19 cellular contexts compared by ENCODE assay signal in genomic region chr2:182300603-182301002, GRCh38.
DNase-seq lines count a peak whose midpoint lies in the region; ATAC-seq and TF ChIP-seq lines count a peak whose summit lies in the region.
"Had no signal": no experiment of that assay in that cellular context is flagged by ENCODE, and none has a peak within 500 bp of the region (broad histone marks: within the 10 kb centered on the region; RNA-seq: fewer than 3 reads in every experiment).

No MANE protein-coding gene starts in this region.

- DNase-seq in HEK293T (ENCODE audit: extremely low spot score) (peak; percentile 16), NCI-H2227 treated with DMSO at 0.1 percent for 48 hours (lab: John Stamatoyannopoulos, UW) (peak; percentile 49), cardiac fibroblast (ENCODE audit: low read depth in 2 of 2) (peak; percentile 59 to 87), renal cortical epithelial cell (ENCODE audit: low read depth) (peak; percentile 95), mucosa of descending colon (no peak), NCI-H128 (lab: John Stamatoyannopoulos, UW; ENCODE audit: unreplicated experiment) (no peak)
- DNase-seq: activated naive CD8-positive, alpha-beta T cell treated with anti-CD3 and anti-CD28 coated beads, Interleukin-2, amount 50 U/mL, for 24 hours; GDM1; NCI-H526 treated with DMSO at 0.1 percent for 48 hours; ovary; T1000 had no signal

- no peak for ATAC-seq in mucosa of descending colon
- no peak for ATAC-seq in GM18861 (IDR thresholded peaks at IDR 0.05; ENCODE audit: unreplicated experiment)
- ATAC-seq: activated CD4-positive, CD25-positive, alpha-beta regulatory T cell treated with anti-CD3 and anti-CD28 coated beads, Interleukin-2, amount 50 U/mL, for 24 hours; activated naive CD8-positive, alpha-beta T cell treated with anti-CD3 and anti-CD28 coated beads, Interleukin-2, amount 50 U/mL, for 24 hours; activated T-helper 17 cell treated with anti-CD3 and anti-CD28 coated beads, Interleukin-2, amount 50 U/mL, for 72 hours; gastroesophageal sphincter had no signal

- no peak for TF ChIP-seq CTCF in cardiac fibroblast (IDR thresholded peaks at IDR 0.05; ENCODE audit: low read depth, low read length)
- TF ChIP-seq CTCF in mucosa of descending colon (IDR thresholded peaks at IDR 0.05): no peak

- H3K4me1 ChIP-seq in mucosa of descending colon (ENCODE audit: low read depth): no peaks in the 10 kb centered on the region
- H3K4me1 ChIP-seq: gastroesophageal sphincter, suprapubic skin had no signal

- H3K9me3 ChIP-seq in mucosa of descending colon: no peaks in the 10 kb centered on the region
- H3K9me3 ChIP-seq: gastroesophageal sphincter, ovary, suprapubic skin had no signal

- intact Hi-C loops in mucosa of descending colon (cut with DNase I, micrococcal nuclease): no loop called here

- POLR2A ChIA-PET in HEK293T (lab: Yijun Ruan, JAX): no interaction called here

- H3K4me3 ChIP-seq in cardiac fibroblast (replicated peaks in 1 of 2; ENCODE audit: low read depth in 2 of 2, low read length in 2 of 2) (no peak overlapping the region), mucosa of descending colon (no peak overlapping the region)
- H3K4me3 ChIP-seq: gastroesophageal sphincter, lung, ovary, SK-N-MC, smooth muscle cell, suprapubic skin had no signal

- H3K36me3 ChIP-seq in mucosa of descending colon (ENCODE audit: low read depth): no peaks in the 10 kb centered on the region
- H3K36me3 ChIP-seq: gastroesophageal sphincter, ovary, suprapubic skin had no signal

- CTCF ChIA-PET in HEK293T (lab: Yijun Ruan, JAX): interaction anchor here (0.6 kb wide), 1 partner anchor 459 kb away, joined by 4 read pairs; no protein-coding TSS in a partner anchor

TF ChIP-seq in HEK293T, 16 proteins besides CTCF, POLR2A, EP300 and RAD21:
- TF ChIP-seq CTBP1 (IDR thresholded peaks at IDR 0.05; ENCODE audit: borderline replicate concordance) (peak; percentile 36; the same call in 1 of the 2 replicates), FOXA1 (IDR thresholded peaks at IDR 0.05) (peak; percentile 11; the same call in 1 of the 2 replicates), ELF4 (IDR thresholded peaks at IDR 0.05) (no peak), PKNOX1 (IDR thresholded peaks at IDR 0.05) (peak; percentile 87)

Comparison
In these comparisons a context has a peak if more than half of its experiments do, and no peak if none do; other contexts are left out.
1. DNase-seq: peak in HEK293T (single experiment), NCI-H2227 treated with DMSO at 0.1 percent for 48 hours (single experiment), cardiac fibroblast (2 of 2) and renal cortical epithelial cell (single experiment); none in mucosa of descending colon (0 of 3) and NCI-H128 (single experiment).